ENCODE assay signal across 8 cellular contexts in genomic region chr3:187044206-187044605, GRCh38.
DNase-seq lines count a peak whose midpoint lies in the region; ATAC-seq and TF ChIP-seq lines count a peak whose summit lies in the region.

No MANE protein-coding gene starts in this region.

- peak overlapping the region; percentile 88 to 97 (median 96) for H3K27ac Mint-ChIP-seq in naive B cell

- TF ChIP-seq CTCF in gastrocnemius medialis (IDR thresholded peaks at IDR 0.05 in 4 of 5, conservative IDR thresholded peaks at IDR 0.05 in 1 of 5): no peak

- no peak for ATAC-seq in activated T-cell treated with anti-CD3 and anti-CD28 coated beads, Interleukin-2, amount 50 U/mL, for 4 hours
- ATAC-seq in HG02981 (IDR thresholded peaks at IDR 0.05; ENCODE audit: unreplicated experiment) (peak; percentile 61), naive B cell (ENCODE audit: low read depth in 2 of 2) (peak; percentile 76), gastrocnemius medialis (no peak)

- H3K27ac ChIP-seq in gastrocnemius medialis: peak overlapping the region in 2 of 4 donors; percentile 9 to 25

- in situ Hi-C loops in gastrocnemius medialis (cut with MboI; ENCODE audit: low sequenced_read_pairs in 4 of 4): no loop called here

- intact Hi-C loops in gastrocnemius medialis (cut with DNase I; ENCODE audit: low total_unique reads): no loop called here

- peaks cover 72% of the 10 kb centered on the region for H3K36me3 Mint-ChIP-seq in activated T-cell treated with anti-CD3 and anti-CD28 coated beads, Interleukin-2, amount 50 U/mL, for 4 hours (ENCODE audit: insufficient read depth)
- H3K36me3 Mint-ChIP-seq in naive B cell: peaks cover 62% of the 10 kb centered on the region in 2 donors

- H3K9me3 Mint-ChIP-seq in activated T-cell treated with anti-CD3 and anti-CD28 coated beads, Interleukin-2, amount 50 U/mL, for 4 hours: no peaks in the 10 kb centered on the region
- no peaks in the 10 kb centered on the region for H3K9me3 Mint-ChIP-seq in naive B cell

- no peak for DNase-seq in activated T-cell treated with anti-CD3 and anti-CD28 coated beads, Interleukin-2, amount 50 U/mL, for 4 hours
- DNase-seq in activated T-cell treated with anti-CD3 and anti-CD28 coated beads, Interleukin-2, amount 50 U/mL, for 1 hour: no peak
- DNase-seq in SIG-M5 treated with dmso at 0.1 percent for 504 hours (lab: John Stamatoyannopoulos, UW; ENCODE audit: unreplicated experiment) (peak; percentile 63), naive B cell (peak; percentile 74), COLO829 (ENCODE audit: low spot score) (no peak), gastrocnemius medialis (no peak)
- no peak for DNase-seq in stimulated activated CD4-positive, alpha-beta T cell treated with anti-CD3 and anti-CD28 coated beads, Interleukin-15, amount 100 ng/mL, for 24 hours

- no peaks in the 10 kb centered on the region for H3K36me3 ChIP-seq in gastrocnemius medialis

- peaks cover 0 to 19% of the 10 kb centered on the region in 2 donors for H3K4me1 ChIP-seq in gastrocnemius medialis

- TF ChIP-seq POLR2A in gastrocnemius medialis (IDR thresholded peaks at IDR 0.05): no peak

- no peaks in the 10 kb centered on the region for H3K27me3 Mint-ChIP-seq in activated T-cell treated with anti-CD3 and anti-CD28 coated beads, Interleukin-2, amount 50 U/mL, for 4 hours (ENCODE audit: low read depth)
- no peaks in the 10 kb centered on the region for H3K27me3 Mint-ChIP-seq in naive B cell

- H3K4me1 Mint-ChIP-seq in activated T-cell treated with anti-CD3 and anti-CD28 coated beads, Interleukin-2, amount 50 U/mL, for 4 hours (ENCODE audit: low read depth): peaks cover 89% of the 10 kb centered on the region
- H3K4me1 Mint-ChIP-seq in naive B cell: peaks cover 69 to 96% (median 78%) of the 10 kb centered on the region in 3 donors

- no peaks in the 10 kb centered on the region for H3K27me3 ChIP-seq in gastrocnemius medialis

- peak overlapping the region; percentile 56 for H3K4me3 Mint-ChIP-seq in activated T-cell treated with anti-CD3 and anti-CD28 coated beads, Interleukin-2, amount 50 U/mL, for 4 hours
- H3K4me3 Mint-ChIP-seq in naive B cell: peak overlapping the region; percentile 50 to 87 (median 79)

- H3K4me3 ChIP-seq in gastrocnemius medialis: no peak overlapping the region

- no peaks in the 10 kb centered on the region for H3K9me3 ChIP-seq in gastrocnemius medialis

Comparison
In these comparisons a context has a peak if more than half of its experiments do, and no peak if none do; other contexts are left out.
1. ATAC-seq: peak in HG02981 (single experiment) and naive B cell (2 of 2); none in activated T-cell treated with anti-CD3 and anti-CD28 coated beads, Interleukin-2, amount 50 U/mL, for 4 hours (0 of 2) and gastrocnemius medialis (0 of 2).
2. DNase-seq: peak in SIG-M5 treated with dmso at 0.1 percent for 504 hours (single experiment) and naive B cell (single experiment); none in activated T-cell treated with anti-CD3 and anti-CD28 coated beads, Interleukin-2, amount 50 U/mL, for 4 hours (single experiment), activated T-cell treated with anti-CD3 and anti-CD28 coated beads, Interleukin-2, amount 50 U/mL, for 1 hour (single experiment), COLO829 (single experiment), stimulated activated CD4-positive, alpha-beta T cell treated with anti-CD3 and anti-CD28 coated beads, Interleukin-15, amount 100 ng/mL, for 24 hours (single experiment) and gastrocnemius medialis (0 of 2).